ENCODE assay signal across 1 cellular context in the genomic region with DNA sequence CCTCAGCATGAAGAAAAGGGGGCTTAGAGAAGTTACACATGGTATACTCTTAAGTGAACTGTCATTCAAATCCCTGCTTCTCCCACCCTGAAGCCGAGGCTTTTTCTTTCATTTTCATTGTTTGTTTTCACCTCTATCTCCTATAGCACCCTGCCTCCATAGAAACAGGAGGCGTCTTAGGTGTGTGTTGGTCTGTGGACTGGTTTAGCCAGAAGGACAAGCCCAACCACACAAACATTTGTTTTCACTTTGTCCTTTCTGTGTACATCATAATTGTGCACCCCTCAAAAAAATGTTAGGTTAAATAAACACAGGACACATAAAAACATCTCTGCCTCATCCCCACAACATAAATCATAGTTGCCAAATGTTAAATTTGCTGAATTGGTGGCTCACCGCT.
TF ChIP-seq lines count a peak whose summit lies in the region.

No MANE protein-coding gene starts in this region.

TF ChIP-seq in GM23338, 12 proteins besides CTCF, POLR2A, EP300 and RAD21:
- TF ChIP-seq, protein P1, sequence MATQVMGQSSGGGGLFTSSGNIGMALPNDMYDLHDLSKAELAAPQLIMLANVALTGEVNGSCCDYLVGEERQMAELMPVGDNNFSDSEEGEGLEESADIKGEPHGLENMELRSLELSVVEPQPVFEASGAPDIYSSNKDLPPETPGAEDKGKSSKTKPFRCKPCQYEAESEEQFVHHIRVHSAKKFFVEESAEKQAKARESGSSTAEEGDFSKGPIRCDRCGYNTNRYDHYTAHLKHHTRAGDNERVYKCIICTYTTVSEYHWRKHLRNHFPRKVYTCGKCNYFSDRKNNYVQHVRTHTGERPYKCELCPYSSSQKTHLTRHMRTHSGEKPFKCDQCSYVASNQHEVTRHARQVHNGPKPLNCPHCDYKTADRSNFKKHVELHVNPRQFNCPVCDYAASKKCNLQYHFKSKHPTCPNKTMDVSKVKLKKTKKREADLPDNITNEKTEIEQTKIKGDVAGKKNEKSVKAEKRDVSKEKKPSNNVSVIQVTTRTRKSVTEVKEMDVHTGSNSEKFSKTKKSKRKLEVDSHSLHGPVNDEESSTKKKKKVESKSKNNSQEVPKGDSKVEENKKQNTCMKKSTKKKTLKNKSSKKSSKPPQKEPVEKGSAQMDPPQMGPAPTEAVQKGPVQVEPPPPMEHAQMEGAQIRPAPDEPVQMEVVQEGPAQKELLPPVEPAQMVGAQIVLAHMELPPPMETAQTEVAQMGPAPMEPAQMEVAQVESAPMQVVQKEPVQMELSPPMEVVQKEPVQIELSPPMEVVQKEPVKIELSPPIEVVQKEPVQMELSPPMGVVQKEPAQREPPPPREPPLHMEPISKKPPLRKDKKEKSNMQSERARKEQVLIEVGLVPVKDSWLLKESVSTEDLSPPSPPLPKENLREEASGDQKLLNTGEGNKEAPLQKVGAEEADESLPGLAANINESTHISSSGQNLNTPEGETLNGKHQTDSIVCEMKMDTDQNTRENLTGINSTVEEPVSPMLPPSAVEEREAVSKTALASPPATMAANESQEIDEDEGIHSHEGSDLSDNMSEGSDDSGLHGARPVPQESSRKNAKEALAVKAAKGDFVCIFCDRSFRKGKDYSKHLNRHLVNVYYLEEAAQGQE (IDR thresholded peaks at IDR 0.05; ENCODE audit: unreplicated experiment) = no peak
- TF ChIP-seq EZH2phosphoT487 (IDR thresholded peaks at IDR 0.05; ENCODE audit: unreplicated experiment) = no peak
- TF ChIP-seq CREB1 (CRISPR knock-in tag; IDR thresholded peaks at IDR 0.05; ENCODE audit: low read depth) = no peak
- no peak for TF ChIP-seq POLR2AphosphoS5 (IDR thresholded peaks at IDR 0.05; ENCODE audit: low read depth)
- TF ChIP-seq, protein P2, sequence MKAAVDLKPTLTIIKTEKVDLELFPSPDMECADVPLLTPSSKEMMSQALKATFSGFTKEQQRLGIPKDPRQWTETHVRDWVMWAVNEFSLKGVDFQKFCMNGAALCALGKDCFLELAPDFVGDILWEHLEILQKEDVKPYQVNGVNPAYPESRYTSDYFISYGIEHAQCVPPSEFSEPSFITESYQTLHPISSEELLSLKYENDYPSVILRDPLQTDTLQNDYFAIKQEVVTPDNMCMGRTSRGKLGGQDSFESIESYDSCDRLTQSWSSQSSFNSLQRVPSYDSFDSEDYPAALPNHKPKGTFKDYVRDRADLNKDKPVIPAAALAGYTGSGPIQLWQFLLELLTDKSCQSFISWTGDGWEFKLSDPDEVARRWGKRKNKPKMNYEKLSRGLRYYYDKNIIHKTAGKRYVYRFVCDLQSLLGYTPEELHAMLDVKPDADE (IDR thresholded peaks at IDR 0.05) = no peak
TF ChIP-seq in GM23338: peak in this region for 0.
